In genomic region chr20:9699181-9699580, GRCh38 we compare ENCODE assay signal across 11 cellular contexts.
"Had no signal": no experiment of that assay in that cellular context is flagged by ENCODE, and none has a peak within 500 bp of the region (broad histone marks: within the 10 kb centered on the region; RNA-seq: fewer than 3 reads in every experiment).

No MANE protein-coding gene starts in this region.

- H3K27me3 ChIP-seq: body of pancreas had no signal

- H3K36me3 ChIP-seq: heart left ventricle, pancreas had no signal

- H3K4me3 ChIP-seq: body of pancreas, heart left ventricle, pancreas had no signal

- H3K4me1 ChIP-seq: heart left ventricle, pancreas had no signal

- H3K9me3 ChIP-seq: body of pancreas, heart left ventricle, pancreas had no signal

- H3K27ac ChIP-seq: body of pancreas, heart left ventricle, pancreas had no signal

- DNase-seq: activated CD4-positive, alpha-beta T cell treated with anti-CD3 and anti-CD28 coated beads for 48 hours; activated CD8-positive, alpha-beta T cell treated with anti-CD3 and anti-CD28 coated beads for 36 hours; activated effector memory CD4-positive, alpha-beta T cell treated with Interleukin-2 at 50 U/mL for 16 hours; activated T-cell treated with anti-CD3 and anti-CD28 coated beads, Interleukin-2, amount 50 U/mL, for 4 hours; body of pancreas; effector memory CD4-positive, alpha-beta T cell; heart left ventricle; naive thymus-derived CD4-positive, alpha-beta T cell; pancreas; stimulated activated CD4-positive, alpha-beta T cell treated with anti-CD3 and anti-CD28 coated beads, Interleukin-2, amount 100 ng/mL, for 24 hours; T-helper 17 cell had no signal
